6 cellular contexts compared by ENCODE assay signal in genomic region chr11:64241175-64241429, GRCh38. TPM values are rescaled to one million over a fixed set of nuclear protein-coding genes. Genes with fewer than 3 reads are reported as not detected.
A peak's percentile ranks its signal among the peaks of the same experiment; 100 is the strongest.
DNase-seq lines count a peak whose midpoint lies in the region; ATAC-seq, FAIRE-seq and TF ChIP-seq lines count a peak whose summit lies in the region.

No MANE protein-coding gene starts in this region.

- no peak for TF ChIP-seq EP300 in gastroesophageal sphincter (IDR thresholded peaks at IDR 0.05)

- H3K4me1 ChIP-seq in gastroesophageal sphincter (peaks cover 0 to 55% (median 39%) of the 10 kb centered on the region in 3 donors), tibial artery (peaks cover 0 to 53% (median 40%) of the 10 kb centered on the region in 4 donors)

- peak; percentile 92 for ATAC-seq in gastroesophageal sphincter

- intact Hi-C loops in tibial artery (cut with DNase I; ENCODE audit: low total_unique reads): no loop called here

- H3K36me3 ChIP-seq in gastroesophageal sphincter (peaks cover 0 to 51% of the 10 kb centered on the region in 2 donors), tibial artery (peaks cover 6 to 44% (median 11%) of the 10 kb centered on the region in 3 donors)

- H3K4me3 ChIP-seq in LNCaP clone FGC (ENCODE audit: low read depth, low read length) (peak overlapping the region; percentile 96), gastroesophageal sphincter (peak overlapping the region; percentile 34 to 95), tibial artery (peak overlapping the region; percentile 62 to 98)

- H3K27ac ChIP-seq in gastroesophageal sphincter (peak overlapping the region; percentile 89 to 100 (median 97)), tibial artery (peak overlapping the region; percentile 87 to 97)

- FAIRE-seq in D721Med (lab: Jason Lieb, UNC): no peak

- H3K27me3 ChIP-seq in gastroesophageal sphincter (no peaks in the 10 kb centered on the region), tibial artery (no peaks in the 10 kb centered on the region)

- H3K9me3 ChIP-seq in gastroesophageal sphincter (no peaks in the 10 kb centered on the region), tibial artery (no peaks in the 10 kb centered on the region)

- DNase-seq in D721Med (ENCODE audit: insufficient read length, low spot score) (peak; percentile 76), LNCaP clone FGC (ENCODE audit: low read depth) (no peak), tibial artery (no peak), NAMALWA (ENCODE audit: low spot score) (no peak), KG1 (lab: John Stamatoyannopoulos, UW) (no peak)

- 0% methylated on average over 3 of the region's 25 CpGs; no CpG with 5 or more reads in 1 of the 2 donors for WGBS in gastroesophageal sphincter (ENCODE audit: low coverage in 1 of 2), 2 donors

- TF ChIP-seq CTCF in D721Med (IDR thresholded peaks at IDR 0.05; ENCODE audit: insufficient read depth, missing control alignments) (no peak), LNCaP clone FGC (IDR thresholded peaks at IDR 0.05; ENCODE audit: control insufficient read depth, extremely low read depth, insufficient read depth) (no peak), gastroesophageal sphincter (IDR thresholded peaks at IDR 0.05) (no peak), tibial artery (IDR thresholded peaks at IDR 0.05) (no peak)

- no peak for TF ChIP-seq POLR2A in gastroesophageal sphincter (IDR thresholded peaks at IDR 0.05)

RNA-seq across cellular contexts. Expression of gene FKBP2, which starts 0.2 kb away (rescaled TPM):
- total RNA-seq in gastroesophageal sphincter: 10 to 100 TPM; 45.5 to 78.3 (median 58.4) TPM

RNA-seq across cellular contexts. Expression of gene PPP1R14B, which starts 5.6 kb away (rescaled TPM):
- 100 to 1,000 TPM in 1 of 4 donors, 10 to 100 TPM in 3; 37.2 to 123 (median 70.9) TPM for total RNA-seq in gastroesophageal sphincter

RNA-seq across cellular contexts. Expression of gene VEGFB, which starts 6.7 kb away (rescaled TPM):
- 100 to 1,000 TPM in 2 of 4 donors, 10 to 100 TPM in 2; 49.9 to 152 (median 88.6) TPM for total RNA-seq in gastroesophageal sphincter

RNA-seq across cellular contexts. Expression of gene PLCB3, which starts 10.2 kb away (rescaled TPM):
- 10 to 100 TPM; 16.2 to 33.2 (median 25.1) TPM for total RNA-seq in gastroesophageal sphincter

RNA-seq across cellular contexts. Expression of gene DNAJC4, which starts 10.8 kb away (rescaled TPM):
- total RNA-seq in gastroesophageal sphincter: 10 to 100 TPM in 3 of 4 donors, 1 to 10 TPM in 1; 7.1 to 33.5 (median 28.9) TPM
